ENCODE assay signal across 9 cellular contexts in the genomic region with DNA sequence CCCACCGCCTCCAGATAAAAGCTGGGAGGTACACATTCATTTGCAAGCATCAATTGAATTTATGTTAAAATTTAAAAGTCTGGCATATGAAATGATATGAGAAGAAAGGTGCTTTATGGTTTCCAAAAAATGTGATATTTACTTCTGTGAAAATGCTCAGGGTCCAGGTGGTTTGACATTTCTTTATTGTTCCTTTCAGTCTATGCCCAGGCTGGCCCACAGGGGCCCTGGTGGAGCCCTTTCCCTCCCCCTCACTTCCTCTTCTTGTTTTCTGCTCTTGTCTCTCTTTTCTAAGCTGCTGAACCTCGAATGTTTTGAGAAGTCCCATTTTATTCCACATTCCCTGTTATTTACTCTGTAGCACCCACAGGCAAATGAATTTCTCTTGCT.
DNase-seq lines count a peak whose midpoint lies in the region; ATAC-seq and TF ChIP-seq lines count a peak whose summit lies in the region.
"Had no signal": no experiment of that assay in that cellular context is flagged by ENCODE, and none has a peak within 500 bp of the region (broad histone marks: within the 10 kb centered on the region; RNA-seq: fewer than 3 reads in every experiment).

No MANE protein-coding gene starts in this region.

- no peak overlapping the region for H3K4me3 ChIP-seq in H7 (ENCODE audit: insufficient read depth, low read depth, low read length)
- H3K4me3 ChIP-seq in Peyer's patch = peak overlapping the region in 1 of 4 donors; percentile 5

- TF ChIP-seq POLR2A in Peyer's patch (IDR thresholded peaks at IDR 0.05) = no peak

- H3K27ac ChIP-seq in Peyer's patch = peak overlapping the region in 1 of 4 donors; percentile 63

- no peaks in the 10 kb centered on the region for H3K36me3 ChIP-seq in H7 (replicated peaks; ENCODE audit: control insufficient read depth, insufficient read depth, low read length)
- H3K36me3 ChIP-seq in Peyer's patch = no peaks in the 10 kb centered on the region

- DNase-seq in H7 = peak; percentile 16
- DNase-seq in Peyer's patch = peak in 2 of 3 donors; percentile 43 to 62
- DNase-seq in germinal center (ENCODE audit: low spot score) = peak; percentile 38
- DNase-seq in ecto neural progenitor cell (ENCODE audit: low spot score) = no peak
- DNase-seq in DMS 273 treated with DMSO at 0.1 percent for 48 hours (lab: John Stamatoyannopoulos, UW) = no peak
- DNase-seq: HFFc6 had no signal

- H3K9me3 ChIP-seq in Peyer's patch = no peaks in the 10 kb centered on the region

- no peak for TF ChIP-seq CTCF in Peyer's patch (IDR thresholded peaks at IDR 0.05)

- H3K4me1 ChIP-seq in Peyer's patch = peaks cover 0 to 4% (median 0%) of the 10 kb centered on the region in 4 donors

- no peaks in the 10 kb centered on the region for H3K27me3 ChIP-seq in H7 (ENCODE audit: control insufficient read depth, insufficient read depth, low read length)
- H3K27me3 ChIP-seq in Peyer's patch = no peaks in the 10 kb centered on the region

- peak; percentile 77 for ATAC-seq in GM18502 (IDR thresholded peaks at IDR 0.05; ENCODE audit: poor library complexity, unreplicated experiment)
- ATAC-seq in HG03039 (IDR thresholded peaks at IDR 0.05; ENCODE audit: unreplicated experiment) = no peak
- ATAC-seq in GM18870 (IDR thresholded peaks at IDR 0.05; ENCODE audit: unreplicated experiment) = no peak

Comparison
In these comparisons a context has a peak if more than half of its experiments do, and no peak if none do; other contexts are left out.
1. DNase-seq: peak in H7 (single experiment), Peyer's patch (2 of 3) and germinal center (single experiment); none in ecto neural progenitor cell (single experiment) and DMS 273 treated with DMSO at 0.1 percent for 48 hours (single experiment).